Comparison of ENCODE assay signal across 1 cellular context in the genomic region with DNA sequence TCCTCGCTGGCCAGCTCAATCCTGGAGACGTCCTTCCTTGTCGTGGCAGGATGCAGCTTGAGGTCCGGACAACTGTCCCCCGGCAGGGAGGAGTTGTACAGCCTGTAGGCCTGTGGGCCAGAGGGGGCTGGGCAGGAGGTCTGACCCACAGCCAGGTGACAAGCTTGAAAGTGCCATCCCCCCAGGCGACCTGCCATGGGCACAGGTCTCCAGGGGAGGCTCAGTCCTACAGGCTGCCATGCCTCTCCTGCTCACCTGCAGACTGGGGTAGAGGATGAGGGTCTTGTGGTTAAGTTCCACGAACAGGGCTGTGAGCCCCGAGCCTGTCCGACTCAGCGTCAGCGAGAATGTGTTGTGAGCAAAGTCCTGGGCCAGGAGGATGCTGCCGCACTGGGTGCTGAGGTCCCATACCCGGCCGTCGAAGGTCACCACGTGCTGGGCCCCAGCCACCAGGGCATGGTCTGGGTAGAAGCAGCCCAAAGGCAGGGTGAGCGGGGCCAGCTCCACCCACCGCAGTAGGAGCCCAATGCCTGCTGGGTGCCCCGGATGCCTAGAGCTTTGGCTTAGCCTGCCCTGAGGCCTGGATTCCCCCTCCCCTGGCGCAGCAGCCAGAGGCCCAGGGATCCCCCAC.
TF ChIP-seq lines count a peak whose summit lies in the region.

No MANE protein-coding gene starts in this region.

TF ChIP-seq in K562, 482 proteins besides CTCF, POLR2A, EP300 and RAD21:
- TF ChIP-seq NELFE (IDR thresholded peaks at IDR 0.05; ENCODE audit: insufficient read depth, insufficient read length) (no peak), ARID1B (IDR thresholded peaks at IDR 0.05) (no peak), L3MBTL2 (IDR thresholded peaks at IDR 0.05) (0 out of 2 replicates have a peak, but pooled peaks have one; percentile 20)
- TF ChIP-seq, protein P1, sequence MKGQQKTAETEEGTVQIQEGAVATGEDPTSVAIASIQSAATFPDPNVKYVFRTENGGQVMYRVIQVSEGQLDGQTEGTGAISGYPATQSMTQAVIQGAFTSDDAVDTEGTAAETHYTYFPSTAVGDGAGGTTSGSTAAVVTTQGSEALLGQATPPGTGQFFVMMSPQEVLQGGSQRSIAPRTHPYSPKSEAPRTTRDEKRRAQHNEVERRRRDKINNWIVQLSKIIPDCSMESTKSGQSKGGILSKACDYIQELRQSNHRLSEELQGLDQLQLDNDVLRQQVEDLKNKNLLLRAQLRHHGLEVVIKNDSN (CRISPR knock-in tag; IDR thresholded peaks at IDR 0.05), result no peak
